21 cellular contexts compared by ENCODE assay signal in the genomic region with DNA sequence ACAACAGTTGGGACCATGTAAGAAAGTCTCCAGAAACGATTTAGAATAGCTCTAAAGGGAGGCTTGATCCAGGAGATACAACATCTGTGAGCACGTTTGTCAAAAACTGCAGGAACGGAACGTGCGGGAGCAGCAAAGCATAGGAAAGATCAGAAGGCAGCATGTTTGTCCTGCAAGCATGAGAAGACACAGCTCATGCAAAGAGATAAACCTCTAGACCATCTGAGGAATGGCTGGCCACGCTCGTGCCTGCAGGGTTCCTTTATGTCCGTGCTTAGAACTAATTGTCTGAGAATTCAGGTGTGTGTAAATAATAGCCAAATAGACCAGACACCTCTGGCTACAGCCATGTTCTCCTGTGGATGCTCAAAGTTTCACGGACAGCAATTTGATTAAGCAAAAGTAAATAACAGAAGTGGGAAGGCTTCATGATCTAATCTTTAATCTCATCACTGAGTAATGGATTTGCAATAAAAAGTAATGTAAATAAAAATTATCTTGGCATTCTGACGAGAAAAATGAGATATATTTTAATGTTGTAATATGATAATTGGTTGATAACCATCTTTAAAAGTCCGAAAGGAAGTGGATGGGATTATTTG.
"Had no signal": no experiment of that assay in that cellular context is flagged by ENCODE, and none has a peak within 500 bp of the region (broad histone marks: within the 10 kb centered on the region; RNA-seq: fewer than 3 reads in every experiment).

No MANE protein-coding gene starts in this region.

- H3K9me3 Mint-ChIP-seq: brain, naive B cell, neural crest cell, WTC11 had no signal

- H3K36me3 ChIP-seq: left lung, spleen, thyroid gland had no signal

- H3K27ac ChIP-seq: foreskin keratinocyte, left lung, spleen, thyroid gland had no signal

- ATAC-seq: activated naive CD4-positive, alpha-beta T cell treated with anti-CD3 and anti-CD28 coated beads, Interleukin-2, amount 50 U/mL, for 72 hours; foreskin keratinocyte; left lung; WTC11 had no signal

- H3K27me3 Mint-ChIP-seq: brain; dendritic cell treated with granulocyte-macrophage colony-stimulating factor and Interleukin-4, amounts not matched to agents 40 ng/mL and 50 ng/mL, for 4 days; naive B cell; progenitor cell of endocrine pancreas; stimulated activated naive CD8-positive, alpha-beta T cell treated with anti-CD3 and anti-CD28 coated beads, Interleukin-15, Interleukin-2, amounts not matched to agents 100 ng/mL and 50 ng/mL, for 24 hours had no signal

- DNase-seq: activated gamma-delta T cell treated with Interleukin-2 at 50 U/mL for 16 hours; activated T-cell treated with anti-CD3 and anti-CD28 coated beads, Interleukin-2, amount 50 U/mL, for 1 hour; aorta; effector CD4-positive, alpha-beta T cell; foreskin keratinocyte; kidney; left lung; naive B cell; retina; spleen; stimulated activated CD4-positive, alpha-beta T cell treated with anti-CD3 and anti-CD28 coated beads, Interleukin-4, amount 100 ng/mL, for 4 hours; substantia nigra; thyroid gland had no signal

- H3K4me3 Mint-ChIP-seq: brain; dendritic cell treated with granulocyte-macrophage colony-stimulating factor and Interleukin-4, amounts not matched to agents 40 ng/mL and 50 ng/mL, for 4 days; naive B cell; neural crest cell; stimulated activated naive CD8-positive, alpha-beta T cell treated with anti-CD3 and anti-CD28 coated beads, Interleukin-15, Interleukin-2, amounts not matched to agents 100 ng/mL and 50 ng/mL, for 24 hours; WTC11 had no signal

- H3K27me3 ChIP-seq: foreskin keratinocyte, left lung, spleen, thyroid gland had no signal

- H3K27ac Mint-ChIP-seq: activated naive CD4-positive, alpha-beta T cell treated with anti-CD3 and anti-CD28 coated beads, Interleukin-2, amount 50 U/mL, for 72 hours; brain; dendritic cell treated with granulocyte-macrophage colony-stimulating factor and Interleukin-4, amounts not matched to agents 40 ng/mL and 50 ng/mL, for 4 days; progenitor cell of endocrine pancreas; stimulated activated naive CD8-positive, alpha-beta T cell treated with anti-CD3 and anti-CD28 coated beads, Interleukin-15, Interleukin-2, amounts not matched to agents 100 ng/mL and 50 ng/mL, for 24 hours; WTC11 had no signal

- H3K9me3 ChIP-seq: spleen, thyroid gland had no signal

- H3K4me3 ChIP-seq: left lung, lung, spleen, thyroid gland had no signal

- H3K4me1 ChIP-seq: foreskin keratinocyte, left lung, spleen, thyroid gland had no signal

- H3K4me1 Mint-ChIP-seq: brain, naive B cell, neural crest cell had no signal

- H3K36me3 Mint-ChIP-seq: brain, naive B cell, WTC11 had no signal
